Comparison of ENCODE assay signal across 1 cellular context in genomic region chr11:61753672-61754071, GRCh38.
TF ChIP-seq lines count a peak whose summit lies in the region.

No MANE protein-coding gene starts in this region.

TF ChIP-seq in H1, 55 proteins besides CTCF, POLR2A, EP300 and RAD21:
- TF ChIP-seq SRF (IDR thresholded peaks at IDR 0.05; ENCODE audit: low read depth, low read length) = no peak
- TF ChIP-seq POLR2AphosphoS5 (IDR thresholded peaks at IDR 0.05; ENCODE audit: low read depth, low read length) = no peak
- no peak for TF ChIP-seq NANOG (IDR thresholded peaks at IDR 0.05; ENCODE audit: insufficient read depth, low read depth, low read length, poor library complexity, severe bottlenecking)
- TF ChIP-seq RBBP5 (IDR thresholded peaks at IDR 0.05; ENCODE audit: borderline replicate concordance, low read depth, low read length) = no peak
- no peak for TF ChIP-seq TBP (IDR thresholded peaks at IDR 0.05; ENCODE audit: low read depth, low read length)
- TF ChIP-seq RXRA (IDR thresholded peaks at IDR 0.05; ENCODE audit: insufficient read depth, low read depth, low read length) = no peak
- TF ChIP-seq TAF7 (optimal IDR thresholded peaks at IDR 0.05; ENCODE audit: borderline replicate concordance, low read depth, low read length) = no peak
